ENCODE assay signal across 27 cellular contexts in the genomic region with DNA sequence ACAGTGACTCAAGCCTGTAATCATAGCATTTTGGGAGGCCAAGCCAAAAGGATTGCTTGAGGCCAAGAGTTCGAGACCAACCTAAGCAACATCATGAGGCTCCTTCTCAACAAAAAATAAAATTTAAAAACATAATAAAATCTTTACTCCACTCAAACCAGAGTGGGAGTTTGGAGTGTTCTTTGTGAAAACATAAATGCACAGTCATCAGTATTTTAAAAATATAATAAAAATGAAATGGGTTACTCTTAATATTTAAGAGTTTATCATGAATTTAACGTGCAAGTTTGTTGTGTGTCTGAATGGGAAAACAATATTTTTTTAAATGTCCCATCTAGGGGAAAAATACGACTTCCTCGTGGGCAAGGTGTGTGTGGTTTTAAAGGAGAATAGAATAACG.
"Had no signal": no experiment of that assay in that cellular context is flagged by ENCODE, and none has a peak within 500 bp of the region (broad histone marks: within the 10 kb centered on the region; RNA-seq: fewer than 3 reads in every experiment).

No MANE protein-coding gene starts in this region.

- H3K36me3 ChIP-seq: neural progenitor cell, ovary, spleen, stomach, thoracic aorta, thyroid gland, tibial nerve, upper lobe of left lung, vagina had no signal

- FAIRE-seq: urothelium cell line had no signal

- H3K9ac ChIP-seq: neural progenitor cell, parathyroid adenoma had no signal

- H3K79me2 ChIP-seq: parathyroid adenoma had no signal

- DNase-seq: naive thymus-derived CD8-positive, alpha-beta T cell; occipital lobe; ovary; posterior cingulate gyrus; psoas muscle; spleen; stimulated activated CD4-positive, alpha-beta T cell treated with anti-CD3 and anti-CD28 coated beads, Interleukin-12 subunit alpha, Interleukin-12 subunit beta, amount 100 ng/mL, for 4 hours; stimulated activated CD4-positive, alpha-beta T cell treated with anti-CD3 and anti-CD28 coated beads, Interleukin-1b, Interleukin-23, amount 100 ng/mL, for 48 hours; stimulated activated CD4-positive, alpha-beta T cell treated with anti-CD3 and anti-CD28 coated beads, Interleukin-4, amount 100 ng/mL, for 1 hour; stimulated activated CD4-positive, alpha-beta T cell treated with anti-CD3 and anti-CD28 coated beads, Interleukin-4, amount 100 ng/mL, for 4 hours; stimulated activated CD8-positive, alpha-beta memory T cell treated with anti-CD3 and anti-CD28 coated beads, Interleukin-4, amount 100 ng/mL, for 48 hours; stimulated activated naive B cell treated with anti-CD40 and anti-IgM and Interleukin-4, amounts not matched to agents 10 μg/mL and 1 μg/mL and 100 μg/mL, for 72 hours; stimulated activated naive CD4-positive, alpha-beta T cell treated with Interleukin-2 at 50 U/mL for 16 hours; stomach; thyroid gland; trophoblast cell; upper lobe of left lung had no signal

- H3K4me3 ChIP-seq: neural progenitor cell, ovary, psoas muscle, skin epidermis, smooth muscle cell, spleen, stomach, thoracic aorta, thyroid gland, tibial nerve, upper lobe of left lung, vagina had no signal

- H3K27ac Mint-ChIP-seq: naive thymus-derived CD8-positive, alpha-beta T cell; neural progenitor cell; stimulated activated naive B cell treated with anti-CD40 and anti-IgM and Interleukin-4, amounts not matched to agents 10 μg/mL and 1 μg/mL and 100 μg/mL, for 72 hours; stimulated activated naive CD8-positive, alpha-beta T cell treated with anti-CD3 and anti-CD28 coated beads, Interleukin-15, Interleukin-2, amounts not matched to agents 100 ng/mL and 50 ng/mL, for 24 hours had no signal

- H3K9me3 ChIP-seq: ovary, psoas muscle, spleen, stomach, thoracic aorta, thyroid gland, tibial nerve, upper lobe of left lung, vagina had no signal

- H3K4me3 Mint-ChIP-seq: naive thymus-derived CD8-positive, alpha-beta T cell; nephron; neural progenitor cell; stimulated activated naive B cell treated with anti-CD40 and anti-IgM and Interleukin-4, amounts not matched to agents 10 μg/mL and 1 μg/mL and 100 μg/mL, for 72 hours; stimulated activated naive CD8-positive, alpha-beta T cell treated with anti-CD3 and anti-CD28 coated beads, Interleukin-15, Interleukin-2, amounts not matched to agents 100 ng/mL and 50 ng/mL, for 24 hours had no signal

- H3K36me3 Mint-ChIP-seq: neural progenitor cell had no signal

- H3K27ac ChIP-seq: neural progenitor cell, ovary, parathyroid adenoma, psoas muscle, skin epidermis, thoracic aorta, thyroid gland, tibial nerve, upper lobe of left lung, vagina had no signal

- H3K27me3 ChIP-seq: neural progenitor cell, ovary, spleen, stomach, thyroid gland, tibial nerve, upper lobe of left lung, vagina had no signal

- H3K4me1 ChIP-seq: neural progenitor cell, vagina had no signal

- ATAC-seq: naive thymus-derived CD8-positive, alpha-beta T cell; psoas muscle had no signal

- H3K4me1 Mint-ChIP-seq: neural progenitor cell had no signal

- H3K4me2 ChIP-seq: neural progenitor cell, smooth muscle cell had no signal
